ENCODE assay signal across 8 cellular contexts in the genomic region with DNA sequence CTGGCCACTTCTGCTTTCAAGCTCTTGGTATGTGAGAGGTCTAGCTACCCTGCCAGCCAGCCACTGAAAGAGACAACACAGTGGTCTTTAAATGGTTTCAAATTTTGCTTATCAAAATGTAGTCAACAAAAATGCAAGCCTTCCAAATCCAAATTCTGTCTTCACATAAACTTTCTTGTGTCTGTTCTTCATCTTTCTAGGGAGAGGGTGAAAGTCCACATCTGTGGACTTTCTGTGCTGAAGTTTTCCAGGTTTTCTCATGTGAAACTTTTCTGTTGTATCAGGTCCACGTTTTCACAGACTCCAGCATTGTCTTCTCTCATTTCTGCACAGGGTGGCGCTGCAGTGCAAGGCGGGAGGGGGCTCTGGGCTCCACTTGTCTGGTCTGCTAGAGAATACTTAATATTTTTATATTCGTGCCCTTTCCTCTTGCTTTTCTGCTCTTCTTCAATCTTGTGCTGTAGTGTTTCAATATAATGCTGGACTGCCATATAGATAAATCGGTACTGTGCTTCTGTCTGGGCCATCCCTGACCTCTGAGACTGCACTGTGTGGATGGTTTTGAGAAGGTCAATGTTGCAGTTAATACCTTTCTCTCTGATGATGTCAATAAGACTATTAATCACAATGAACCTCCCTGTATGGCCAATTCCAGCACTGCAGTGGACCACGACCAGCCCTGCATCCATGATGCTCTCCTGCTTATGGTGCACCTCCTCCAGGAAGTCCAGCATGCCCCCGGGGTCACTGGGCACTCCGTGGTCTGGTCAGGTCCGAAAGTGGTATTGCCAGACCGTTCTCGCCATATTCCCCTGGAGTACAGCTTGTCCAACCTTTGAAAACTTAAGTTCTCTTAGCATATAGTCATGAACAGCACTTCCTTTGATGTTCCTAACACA.
DNase-seq lines count a peak whose midpoint lies in the region; ATAC-seq and TF ChIP-seq lines count a peak whose summit lies in the region.

No MANE protein-coding gene starts in this region.

- H3K4me3 ChIP-seq in HFF-Myc (replicated peaks; ENCODE audit: low read depth, low read length): no peak overlapping the region
- H3K4me3 ChIP-seq in OCI-LY7 (ENCODE audit: low read depth, low read length, poor library complexity, severe bottlenecking): no peak overlapping the region
- no peak overlapping the region for H3K4me3 ChIP-seq in fibroblast of lung (replicated peaks in 1 of 4; ENCODE audit: control extremely low read depth in 1 of 4, insufficient read depth in 1 of 4, low read depth in 3 of 4, low read length in 4 of 4)
- no peak overlapping the region for H3K4me3 ChIP-seq in neural progenitor cell
- H3K4me3 ChIP-seq in transverse colon: no peak overlapping the region

- no peaks in the 10 kb centered on the region for H3K9me2 ChIP-seq in OCI-LY7 (ENCODE audit: insufficient read depth, low read length)

- no peak for ATAC-seq in HG03108 (IDR thresholded peaks at IDR 0.05; ENCODE audit: unreplicated experiment)

- CTCF ChIA-PET in OCI-LY7 (lab: Charles Lee; ENCODE audit: unreplicated experiment): interaction anchor here (0.7 to 1.6 kb wide), 5 partner anchors 8 to 270 kb away, joined by 3 to 4 read pairs (median 3); no protein-coding TSS in a partner anchor

- DNase-seq in DMS 273 (lab: John Stamatoyannopoulos, UW; ENCODE audit: unreplicated experiment) (peak; percentile 80), HFF-Myc (ENCODE audit: extremely low read depth, low read depth) (no peak), OCI-LY7 (ENCODE audit: low spot score) (peak; percentile 60), fibroblast of lung (ENCODE audit: low read depth in 2 of 2) (peak in 1 of 2 donors; percentile 62), neural progenitor cell (ENCODE audit: low spot score) (peak; percentile 67), transverse colon (peak; percentile 72)
- DNase-seq in activated T-cell treated with anti-CD3 and anti-CD28 coated beads, Interleukin-2, amount 50 U/mL, for 1 hour: peak; percentile 78

- no peak overlapping the region for H3K27ac ChIP-seq in OCI-LY7 (ENCODE audit: low read depth, low read length, poor library complexity, severe bottlenecking)
- H3K27ac ChIP-seq in fibroblast of lung (ENCODE audit: insufficient read depth, low read length): no peak overlapping the region
- no peak overlapping the region for H3K27ac ChIP-seq in neural progenitor cell
- no peak overlapping the region for H3K27ac ChIP-seq in transverse colon

- H4K20me1 ChIP-seq in OCI-LY7 (ENCODE audit: insufficient read depth, low read length): no peaks in the 10 kb centered on the region
- no peaks in the 10 kb centered on the region for H4K20me1 ChIP-seq in fibroblast of lung (ENCODE audit: control insufficient read depth, extremely low read depth, insufficient read depth, low read length)
- no peaks in the 10 kb centered on the region for H4K20me1 ChIP-seq in neural progenitor cell (ENCODE audit: low read depth)

- peaks cover 30% of the 10 kb centered on the region for H3K4me1 ChIP-seq in OCI-LY7 (ENCODE audit: insufficient read depth, low read length, poor library complexity, severe bottlenecking)
- no peaks in the 10 kb centered on the region for H3K4me1 ChIP-seq in fibroblast of lung (ENCODE audit: control insufficient read depth, extremely low read depth, insufficient read depth, low read length)
- H3K4me1 ChIP-seq in neural progenitor cell: no peaks in the 10 kb centered on the region
- peaks cover 0 to 39% (median 7%) of the 10 kb centered on the region in 4 donors for H3K4me1 ChIP-seq in transverse colon

- no peak overlapping the region for H3K4me2 ChIP-seq in OCI-LY7 (ENCODE audit: low read length)
- H3K4me2 ChIP-seq in fibroblast of lung (ENCODE audit: extremely low read depth, insufficient read depth, low read length): no peak overlapping the region
- no peak overlapping the region for H3K4me2 ChIP-seq in neural progenitor cell

- BruUV-seq in OCI-LY7 (replicated peaks; lab: Mats Ljungman, UMichigan): no TSS peak

- no peak overlapping the region for H3K9ac ChIP-seq in fibroblast of lung (ENCODE audit: insufficient read depth, low read length)
- H3K9ac ChIP-seq in neural progenitor cell: no peak overlapping the region

- WGBS in transverse colon (ENCODE audit: low coverage in 1 of 2), 2 donors: 36 to 46% methylated on average over 9 to 11 of the region's 11 CpGs

- H3K36me3 ChIP-seq in OCI-LY7 (ENCODE audit: insufficient read depth, low read length) (no peaks in the 10 kb centered on the region), fibroblast of lung (ENCODE audit: control insufficient read depth, insufficient read depth, low read length) (no peaks in the 10 kb centered on the region), neural progenitor cell (no peaks in the 10 kb centered on the region), transverse colon (no peaks in the 10 kb centered on the region)

- H2AFZ ChIP-seq in OCI-LY7 (ENCODE audit: low read length) (peak overlapping the region; percentile 63), fibroblast of lung (ENCODE audit: low read length) (peak overlapping the region; percentile 2), neural progenitor cell (replicated peaks) (peak overlapping the region; percentile 86)

- TF ChIP-seq CTCF in HFF-Myc (IDR thresholded peaks at IDR 0.05; ENCODE audit: low read depth, low read length, missing control alignments): peak; percentile 72
- peak; percentile 94 for TF ChIP-seq CTCF in OCI-LY7 (conservative IDR thresholded peaks at IDR 0.05; ENCODE audit: low read length)
- TF ChIP-seq CTCF in fibroblast of lung (conservative IDR thresholded peaks at IDR 0.05 in 1 of 2, IDR thresholded peaks at IDR 0.05 in 1 of 2; ENCODE audit: low read depth in 1 of 2, low read length in 2 of 2): peak; percentile 87 to 93
- TF ChIP-seq CTCF in neural progenitor cell (IDR thresholded peaks at IDR 0.05): peak; percentile 91
- peak; percentile 75 to 85 (median 81) for TF ChIP-seq CTCF in transverse colon (IDR thresholded peaks at IDR 0.05)

- H3K4me3 Mint-ChIP-seq in neural progenitor cell: no peak overlapping the region

- H3K79me2 ChIP-seq in OCI-LY7 (ENCODE audit: insufficient read depth, low read depth, low read length): no peaks in the 10 kb centered on the region
- H3K79me2 ChIP-seq in fibroblast of lung (ENCODE audit: control insufficient read depth, insufficient read depth, low read length): no peaks in the 10 kb centered on the region
- no peaks in the 10 kb centered on the region for H3K79me2 ChIP-seq in neural progenitor cell (ENCODE audit: low read depth)

- intact Hi-C loops in OCI-LY7 (cut with micrococcal nuclease; ENCODE audit: unreplicated experiment): loop anchor here (1.0 to 5.0 kb wide), 7 partner anchors 62 to 403 kb away; no protein-coding TSS in a partner anchor
- intact Hi-C loops in transverse colon (cut with DNase I; ENCODE audit: low total_unique reads): loop anchor here (2.0 to 10.0 kb wide), 3 partner anchors 161 to 409 kb away; a partner anchor contains a TSS

- POLR2A ChIA-PET in OCI-LY7 (lab: Charles Lee): interaction anchor here (1.0 to 1.3 kb wide), 6 partner anchors 128 to 258 kb away, joined by 3 to 6 read pairs (median 4); a partner anchor contains a TSS

- no peaks in the 10 kb centered on the region for H3K36me3 Mint-ChIP-seq in neural progenitor cell

- no peaks in the 10 kb centered on the region for H3F3A ChIP-seq in neural progenitor cell (ENCODE audit: low read depth)

- TF ChIP-seq POLR2A in transverse colon (IDR thresholded peaks at IDR 0.05): no peak

- H3K27me3 Mint-ChIP-seq in neural progenitor cell (ENCODE audit: insufficient read depth, low read depth): peaks cover 3% of the 10 kb centered on the region

- TF ChIP-seq EP300 in transverse colon (IDR thresholded peaks at IDR 0.05; ENCODE audit: low read depth): no peak

- H3K4me1 Mint-ChIP-seq in neural progenitor cell: peaks cover 7% of the 10 kb centered on the region

- H3K9me3 ChIP-seq in OCI-LY7 (ENCODE audit: low read length) (no peaks in the 10 kb centered on the region), fibroblast of lung (ENCODE audit: control insufficient read depth, insufficient read depth, low read depth, low read length) (no peaks in the 10 kb centered on the region), neural progenitor cell (ENCODE audit: low read depth) (no peaks in the 10 kb centered on the region), transverse colon (no peaks in the 10 kb centered on the region)

- H3K9me3 Mint-ChIP-seq in neural progenitor cell: no peaks in the 10 kb centered on the region

- H3K27me3 ChIP-seq in fibroblast of lung (ENCODE audit: control insufficient read depth, insufficient read depth, low read length): no peaks in the 10 kb centered on the region
- no peaks in the 10 kb centered on the region for H3K27me3 ChIP-seq in neural progenitor cell
- H3K27me3 ChIP-seq in transverse colon: no peaks in the 10 kb centered on the region

- H3K27ac Mint-ChIP-seq in neural progenitor cell: no peak overlapping the region

- in situ Hi-C loops in transverse colon (cut with MboI; ENCODE audit: low pct_ligation_motif_present in 1 of 4, low pct_unique_long_range_greater_than_20kb in 1 of 4, low sequenced_read_pairs in 3 of 4): loop anchor here (5.0 to 25.0 kb wide), 5 partner anchors 159 to 407 kb away; a partner anchor contains a TSS

Comparison
In these comparisons a context has a peak if more than half of its experiments do, and no peak if none do; other contexts are left out.
1. H2AFZ ChIP-seq: peak in every context shown above with its lines; median percentile 86 in neural progenitor cell; 63 in OCI-LY7; 2 in fibroblast of lung.